ENCODE assay signal across 20 cellular contexts in the genomic region with DNA sequence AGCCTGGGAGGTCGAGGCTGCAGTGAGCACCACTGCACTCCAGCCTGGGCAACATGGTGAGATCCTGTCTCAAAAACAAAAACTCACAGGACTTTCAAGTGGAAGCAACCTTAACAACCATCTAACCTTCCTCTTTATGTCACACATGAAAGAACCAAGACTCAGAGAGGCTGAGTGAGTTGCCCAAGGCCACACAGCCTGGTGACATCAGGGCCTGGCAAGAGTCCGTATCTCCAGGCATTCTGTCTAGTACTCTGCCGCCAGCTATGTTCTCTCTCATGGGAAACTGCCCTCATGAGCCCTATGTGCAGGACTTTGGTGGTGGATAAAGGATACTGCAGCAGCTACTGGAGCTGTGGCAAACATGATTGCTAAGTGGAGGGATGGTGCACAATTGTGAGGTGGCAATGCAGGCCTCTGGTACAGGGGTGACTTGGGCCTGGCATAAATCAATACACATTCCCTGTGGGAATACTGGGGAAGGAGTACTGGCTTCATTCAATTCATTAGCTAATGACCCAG. TPM values are rescaled to one million over a fixed set of nuclear protein-coding genes. Genes with fewer than 3 reads are reported as not detected.
DNase-seq lines count a peak whose midpoint lies in the region; ATAC-seq, FAIRE-seq and TF ChIP-seq lines count a peak whose summit lies in the region.
"Had no signal": no experiment of that assay in that cellular context is flagged by ENCODE, and none has a peak within 500 bp of the region (broad histone marks: within the 10 kb centered on the region; RNA-seq: fewer than 3 reads in every experiment).

No MANE protein-coding gene starts in this region.

- ATAC-seq in A549 (peak; percentile 35 to 54; a peak in 3 of 6 replicates), Panc1 (0 out of 2 replicates have a peak, but pooled peaks have one; percentile 51), K562 (peak; percentile 46), GM21619 (IDR thresholded peaks at IDR 0.05; ENCODE audit: unreplicated experiment) (no peak)
- ATAC-seq: CD8-positive, alpha-beta T cell had no signal

- H3K79me2 ChIP-seq in K562 (ENCODE audit: control insufficient read depth, insufficient read depth, low read length), result no peaks in the 10 kb centered on the region

- no peaks in the 10 kb centered on the region for H3K9me3 ChIP-seq in A549
- H3K9me3 ChIP-seq in Panc1 (ENCODE audit: control insufficient read depth, insufficient read depth, low read depth, low read length), result no peaks in the 10 kb centered on the region
- no peaks in the 10 kb centered on the region for H3K9me3 ChIP-seq in K562 (replicated peaks; ENCODE audit: control insufficient read depth, insufficient read depth, low read depth, low read length)
- H3K9me3 ChIP-seq: BLaER1 treated with 17β-estradiol and CSF1 and Interleukin-3, amounts not matched to agents 10 nM and 100 nM; Caco-2 had no signal

- POLR2A ChIA-PET in A549 (lab: Yijun Ruan, JAX) (no interaction called here), Panc1 (lab: Charles Lee) (no interaction called here), K562 (lab: Yijun Ruan, JAX) (interaction anchor here (0.8 to 1.6 kb wide), 3 partner anchors 9 to 16 kb away, joined by 3 read pairs; no protein-coding TSS in a partner anchor)

- H3K27ac ChIP-seq in A549 (no peak overlapping the region), Panc1 (ENCODE audit: low read length) (no peak overlapping the region), K562 (ENCODE audit: extremely low read depth, low read depth, low read length) (no peak overlapping the region)
- H3K27ac ChIP-seq: BLaER1 treated with 17β-estradiol and CSF1 and Interleukin-3, amounts not matched to agents 10 nM and 100 nM; C4-2B had no signal

- intact Hi-C loops in Panc1 (cut with micrococcal nuclease; ENCODE audit: unreplicated experiment) (no loop called here), K562 (cut with micrococcal nuclease) (no loop called here)

- H3K4me2 ChIP-seq in A549 (no peak overlapping the region), K562 (ENCODE audit: insufficient read depth, low read length) (no peak overlapping the region)
- H3K4me2 ChIP-seq: BLaER1 treated with 17β-estradiol and CSF1 and Interleukin-3, amounts not matched to agents 10 nM and 100 nM had no signal

- no peak for TF ChIP-seq RAD21 in A549 (conservative IDR thresholded peaks at IDR 0.05 in 1 of 2, IDR thresholded peaks at IDR 0.05 in 1 of 2)
- TF ChIP-seq RAD21 in K562 (CRISPR knock-in tag; conservative IDR thresholded peaks at IDR 0.05 in 1 of 2, IDR thresholded peaks at IDR 0.05 in 1 of 2), result no peak

- H3K4me3 ChIP-seq in A549 (no peak overlapping the region), Panc1 (ENCODE audit: low read depth in 2 of 2, low read length in 2 of 2) (no peak overlapping the region), K562 (no peak overlapping the region)
- H3K4me3 ChIP-seq: BLaER1 treated with 17β-estradiol and CSF1 and Interleukin-3, amounts not matched to agents 10 nM and 100 nM had no signal

- TF ChIP-seq EP300 in A549 (IDR thresholded peaks at IDR 0.05) (no peak), K562 (IDR thresholded peaks at IDR 0.05; ENCODE audit: low read length) (no peak)

- 65% methylated on average over 3 of the region's 3 CpGs for WGBS in A549 (ENCODE audit: missing lambda C conversion rate)
- WGBS in K562 (ENCODE audit: insufficient coverage, low coverage, missing lambda C conversion rate), result 2% methylated on average over 3 of the region's 3 CpGs

- TF ChIP-seq POLR2A in A549 (IDR thresholded peaks at IDR 0.05; ENCODE audit: low read length) (no peak), K562 (conservative IDR thresholded peaks at IDR 0.05) (no peak)

- H3K9me1 ChIP-seq in K562 (ENCODE audit: control insufficient read depth, insufficient read depth, low read length), result no peaks in the 10 kb centered on the region

- H2AFZ ChIP-seq in K562 (ENCODE audit: low read depth, low read length), result no peak overlapping the region

- H3K36me3 ChIP-seq in Panc1 (ENCODE audit: control insufficient read depth, insufficient read depth, low read length), result no peaks in the 10 kb centered on the region
- H3K36me3 ChIP-seq in K562 (ENCODE audit: control insufficient read depth, insufficient read depth, low read length), result no peaks in the 10 kb centered on the region
- H3K36me3 ChIP-seq: BLaER1 treated with 17β-estradiol and CSF1 and Interleukin-3, amounts not matched to agents 10 nM and 100 nM had no signal

- no peak for FAIRE-seq in A549 (lab: Jason Lieb, UNC)
- FAIRE-seq in K562 (lab: Jason Lieb, UNC), result no peak
- FAIRE-seq: A204.1, D721Med, G401.6, GM12891 had no signal

- 0 out of 2 replicates have a peak, but pooled peaks cover 3% of the 10 kb centered on the region for H4K20me1 ChIP-seq in K562 (replicated peaks; ENCODE audit: control insufficient read depth, insufficient read depth, low read length)
- H4K20me1 ChIP-seq: BLaER1 treated with 17β-estradiol and CSF1 and Interleukin-3, amounts not matched to agents 10 nM and 100 nM had no signal

- in situ Hi-C loops in Panc1 (cut with HindIII; ENCODE audit: low pct_unique_long_range_greater_than_20kb, low sequenced_read_pairs) (no loop called here), K562 (cut with MboI) (no loop called here)

- H3K4me1 ChIP-seq in A549, result no peaks in the 10 kb centered on the region
- H3K4me1 ChIP-seq in Panc1 (ENCODE audit: control insufficient read depth, insufficient read depth, low read length), result no peaks in the 10 kb centered on the region
- H3K4me1 ChIP-seq in K562 (replicated peaks in 1 of 2; ENCODE audit: control insufficient read depth in 2 of 2, insufficient read depth in 2 of 2, low read length in 2 of 2), result no peaks in the 10 kb centered on the region
- H3K4me1 ChIP-seq: BLaER1 treated with 17β-estradiol and CSF1 and Interleukin-3, amounts not matched to agents 10 nM and 100 nM; Caco-2 had no signal

- H3K27me3 ChIP-seq in Panc1 (ENCODE audit: control insufficient read depth, insufficient read depth, low read length) (no peaks in the 10 kb centered on the region; the same call in none of the 2 replicates), K562 (ENCODE audit: control insufficient read depth in 2 of 2, insufficient read depth in 2 of 2, low read length in 2 of 2) (peaks cover 43 to 53% of the 10 kb centered on the region in 2 experiments)
- H3K27me3 ChIP-seq: BLaER1 treated with 17β-estradiol and CSF1 and Interleukin-3, amounts not matched to agents 10 nM and 100 nM had no signal

- no peak overlapping the region for H3K9ac ChIP-seq in K562 (ENCODE audit: insufficient read depth in 1 of 2, low read depth in 2 of 2, low read length in 2 of 2)
- H3K9ac ChIP-seq: BLaER1 treated with 17β-estradiol and CSF1 and Interleukin-3, amounts not matched to agents 10 nM and 100 nM had no signal

- no peak for DNase-seq in A549 (ENCODE audit: low read depth in 1 of 2, low spot score in 1 of 2)
- no peak for DNase-seq in Panc1 (ENCODE audit: low read depth, low spot score)
- no peak for DNase-seq in K562 (ENCODE audit: extremely low read depth in 1 of 4, low spot score in 3 of 4)
- no peak for DNase-seq in NCI-H1048 (lab: John Stamatoyannopoulos, UW)
- DNase-seq in activated CD4-positive, alpha-beta T cell treated with anti-CD3 and anti-CD28 coated beads for 1 hour, result no peak
- DNase-seq: 8988T; AML-193; Caco-2; Calu3; CD4-positive, alpha-beta T cell; CD8-positive, alpha-beta T cell; DMS79 treated with DMSO at 0.1 percent for 48 hours; GF-D8 had no signal

- BruUV-seq in Panc1 (replicated peaks; lab: Mats Ljungman, UMichigan), result no TSS peak
- BruUV-seq in K562 (replicated peaks; lab: Mats Ljungman, UMichigan), result no TSS peak

- CTCF ChIA-PET in A549 (lab: Yijun Ruan, JAX), result no interaction called here
- CTCF ChIA-PET in Panc1 (lab: Charles Lee), result no interaction called here
- CTCF ChIA-PET in K562 (lab: Yijun Ruan, JAX; ENCODE audit: low intra/inter-chr PET ratio), result interaction anchor here (0.6 kb wide), 1 partner anchor 11 kb away, joined by 3 read pairs; no protein-coding TSS in a partner anchor

- TF ChIP-seq CTCF in A549 (IDR thresholded peaks at IDR 0.05) (no peak), Panc1 (IDR thresholded peaks at IDR 0.05) (no peak), K562 (IDR thresholded peaks at IDR 0.05 in 2 of 3, conservative IDR thresholded peaks at IDR 0.05 in 1 of 3; ENCODE audit: insufficient read depth in 2 of 3, low read depth in 1 of 3, low read length in 3 of 3) (no peak)

TF ChIP-seq in A549, 52 proteins besides CTCF, POLR2A, EP300 and RAD21 (continues in another document):
- TF ChIP-seq CHD4 (IDR thresholded peaks at IDR 0.05; ENCODE audit: borderline replicate concordance) (no peak), JUN (IDR thresholded peaks at IDR 0.05) (no peak), PHF8 (IDR thresholded peaks at IDR 0.05; ENCODE audit: borderline replicate concordance, low read depth) (no peak)

TF ChIP-seq in K562, 482 proteins besides CTCF, POLR2A, EP300 and RAD21 (continues in another document):
- TF ChIP-seq HIVEP1 (CRISPR knock-in tag; IDR thresholded peaks at IDR 0.05) (no peak), BCOR (IDR thresholded peaks at IDR 0.05) (peak; percentile 55), KLF10 (CRISPR knock-in tag; IDR thresholded peaks at IDR 0.05) (no peak)

RNA-seq across cellular contexts. Expression of gene CHCHD3, which starts 10.1 kb away (rescaled TPM):
- 119 and 139 TPM in 2 replicates for polyA plus RNA-seq in A549 (2011; rRNA removed)
- polyA plus RNA-seq in A549 (2012; cell fraction: cytosol; rRNA removed), result 50.9 and 54.0 TPM in 2 replicates
- 14.9 and 20.3 TPM in 2 replicates for polyA plus RNA-seq in A549 (2012; cell fraction: nucleus; rRNA removed)
- 93.1 to 98.6 TPM (median 96.7 TPM) in 3 replicates for polyA plus RNA-seq in A549 (2017; fragmentation: RNase III; extraction: RNeasy Plus Mini Kit Qiagen cat#74134 plus additional on column Dnase treatment)
- polyA minus RNA-seq in A549 (2011; rRNA and poly(A)+ RNA removed), result 58.8 and 67.4 TPM in 2 replicates
- 109 TPM for total RNA-seq in Panc1 (2021; ENCODE audit: unreplicated experiment)
- polyA plus RNA-seq in Panc1 (2012; ENCODE audit: insufficient read length), result 58.4 TPM
- 87.4 and 161 TPM in 2 replicates for total RNA-seq in K562 (2011; cell fraction: chromatin; rRNA removed; ENCODE audit: low replicate concordance)
- total RNA-seq in K562 (2011; cell fraction: nucleolus; rRNA removed), result 66.5 and 86.1 TPM in 2 replicates
- total RNA-seq in K562 (2011; cell fraction: nucleoplasm; rRNA removed), result 95.3 and 156 TPM in 2 replicates
- 254 and 266 TPM in 2 replicates for total RNA-seq in K562 (2014; rRNA removed)
- 238 and 252 TPM in 2 replicates for total RNA-seq in K562 (2014; rRNA removed; fragmentation: Illumina TruSeq; extraction: Trizol)
- 230 and 245 TPM in 2 replicates for total RNA-seq in K562 (2015; rRNA removed; fragmentation: Illumina TruSeq; extraction: Trizol)
- 170 and 177 TPM in 2 replicates for total RNA-seq in K562 (2021)
- 204 and 232 TPM in 2 replicates for polyA plus RNA-seq in K562 (2011; rRNA removed)
- 61.4 and 114 TPM in 2 replicates for polyA plus RNA-seq in K562 (2011; cell fraction: cytosol; rRNA removed)
- 42.6 and 86.9 TPM in 2 replicates for polyA plus RNA-seq in K562 (2011; cell fraction: nucleus; rRNA removed)
- 158 and 160 TPM in 2 replicates for polyA plus RNA-seq in K562 (2012)
- polyA plus RNA-seq in K562 (2014; fragmentation: Illumina TruSeq; extraction: Trizol), result 219 and 279 TPM in 2 replicates
- polyA plus RNA-seq in K562 (2014; fragmentation: Nextera tagmentation; extraction: Ambion mirVana), result 100 to 1,000 TPM in 1 of 2 experiments, 10 to 100 TPM in 1; 66.2 to 110 TPM
- polyA plus RNA-seq in K562 (2014; rRNA removed), result 157 and 165 TPM in 2 replicates
- polyA minus RNA-seq in K562 (2011; rRNA and poly(A)+ RNA removed), result 272 and 340 TPM in 2 replicates
- polyA minus RNA-seq in K562 (2011; cell fraction: cytosol; rRNA and poly(A)+ RNA removed), result 147 and 159 TPM in 2 replicates
- polyA minus RNA-seq in K562 (2011; cell fraction: nucleus; rRNA and poly(A)+ RNA removed), result 90.2 and 142 TPM in 2 replicates

Comparison
In these comparisons a context has a peak if more than half of its experiments do, and no peak if none do; other contexts are left out.
1. Of the 35 proteins assayed by ChIP-seq in both K562 and A549: peak only in K562: ZFP36; only in A549: none; in both: none; in neither: 34.